Comparison of ENCODE assay signal across 17 cellular contexts in genomic region chr2:62156861-62157496, GRCh38.
"Had no signal": no experiment of that assay in that cellular context is flagged by ENCODE, and none has a peak within 500 bp of the region (broad histone marks: within the 10 kb centered on the region; RNA-seq: fewer than 3 reads in every experiment).

No MANE protein-coding gene starts in this region.

- H3K4me3 ChIP-seq: colonic mucosa, lower lobe of right lung, sigmoid colon, testis, upper lobe of right lung had no signal

- H3K27ac ChIP-seq: colonic mucosa, foreskin keratinocyte, lower lobe of right lung, parathyroid adenoma, sigmoid colon, testis, upper lobe of right lung had no signal

- H3K27ac Mint-ChIP-seq: activated CD4-positive, alpha-beta T cell treated with anti-CD3 and anti-CD28 coated beads for 36 hours; mesothelial cell of epicardium; nephron; stimulated activated memory B cell treated with anti-CD40 and anti-IgM and Interleukin-4, amounts not matched to agents 10 μg/mL and 1 μg/mL and 100 μg/mL, for 72 hours; T-helper 2 cell treated with Interferon-gamma antibody and Interleukin-4, amounts not matched to agents 5 μg/mL and 100 μg/mL, for 36 hours had no signal

- H3K9me3 Mint-ChIP-seq: activated naive CD4-positive, alpha-beta T cell treated with anti-CD3 and anti-CD28 coated beads, Interleukin-2, amount 50 U/mL, for 72 hours; central memory CD8-positive, alpha-beta T cell had no signal

- H3K4me1 ChIP-seq: colonic mucosa, foreskin keratinocyte, lower lobe of right lung, parathyroid adenoma, sigmoid colon, upper lobe of right lung had no signal

- DNase-seq: activated CD4-positive, alpha-beta T cell treated with anti-CD3 and anti-CD28 coated beads for 36 hours; activated CD4-positive, alpha-beta T cell treated with anti-CD3 and anti-CD28 coated beads, Interleukin-2, amount 50 U/mL, for 48 hours; activated gamma-delta T cell; colonic mucosa; foreskin keratinocyte; lower lobe of right lung; sigmoid colon; stimulated activated CD4-positive, alpha-beta T cell treated with anti-CD3 and anti-CD28 coated beads, Interleukin-4, amount 100 ng/mL, for 24 hours; testis; upper lobe of right lung had no signal

- H3K27me3 Mint-ChIP-seq: activated CD4-positive, alpha-beta T cell treated with anti-CD3 and anti-CD28 coated beads for 36 hours; central memory CD8-positive, alpha-beta T cell; stimulated activated memory B cell treated with anti-CD40 and anti-IgM and Interleukin-4, amounts not matched to agents 10 μg/mL and 1 μg/mL and 100 μg/mL, for 72 hours had no signal

- ATAC-seq: activated CD4-positive, alpha-beta T cell treated with anti-CD3 and anti-CD28 coated beads for 36 hours; activated naive CD4-positive, alpha-beta T cell treated with anti-CD3 and anti-CD28 coated beads, Interleukin-2, amount 50 U/mL, for 72 hours; foreskin keratinocyte; lower lobe of right lung; stimulated activated memory B cell treated with anti-CD40 and anti-IgM and Interleukin-4, amounts not matched to agents 10 μg/mL and 1 μg/mL and 100 μg/mL, for 72 hours; upper lobe of right lung had no signal

- H3K27me3 ChIP-seq: colonic mucosa, foreskin keratinocyte, sigmoid colon, testis, upper lobe of right lung had no signal

- H3K36me3 Mint-ChIP-seq: stimulated activated memory B cell treated with anti-CD40 and anti-IgM and Interleukin-4, amounts not matched to agents 10 μg/mL and 1 μg/mL and 100 μg/mL, for 72 hours had no signal

- H3K4me3 Mint-ChIP-seq: activated CD4-positive, alpha-beta T cell treated with anti-CD3 and anti-CD28 coated beads for 36 hours; central memory CD8-positive, alpha-beta T cell; mesothelial cell of epicardium; nephron; stimulated activated memory B cell treated with anti-CD40 and anti-IgM and Interleukin-4, amounts not matched to agents 10 μg/mL and 1 μg/mL and 100 μg/mL, for 72 hours; T-helper 2 cell treated with Interferon-gamma antibody and Interleukin-4, amounts not matched to agents 5 μg/mL and 100 μg/mL, for 36 hours had no signal

- H3K4me1 Mint-ChIP-seq: activated CD4-positive, alpha-beta T cell treated with anti-CD3 and anti-CD28 coated beads for 36 hours; central memory CD8-positive, alpha-beta T cell; mesothelial cell of epicardium; nephron had no signal

- H3K9me3 ChIP-seq: colonic mucosa, lower lobe of right lung, sigmoid colon, testis had no signal
